8 cellular contexts compared by ENCODE assay signal in genomic region chr10:29392376-29393021, GRCh38.
DNase-seq lines count a peak whose midpoint lies in the region; ATAC-seq, FAIRE-seq and TF ChIP-seq lines count a peak whose summit lies in the region.

No MANE protein-coding gene starts in this region.

- intact Hi-C loops in right cardiac atrium (cut with DNase I): loop anchor here in 2 of 4 donors (10.0 kb wide), 1 partner anchor 52 kb away; no protein-coding TSS in a partner anchor
- intact Hi-C loops in activated T-helper 2 cell treated with anti-CD3 and anti-CD28 coated beads, Interferon-gamma antibody, Interleukin-2, Interleukin-4, amounts not matched to agents 10 μg/mL and 5 μg/mL and 100 μg/mL, durations not matched to agents 14 hours and 24 hours and 36 hours (cut with micrococcal nuclease): no loop called here

- H3K36me3 ChIP-seq in small intestine (ENCODE audit: control insufficient read depth in 2 of 2, insufficient read depth in 2 of 2, low read length in 2 of 2): no peaks in the 10 kb centered on the region

- FAIRE-seq in H54 (lab: Jason Lieb, UNC) (no peak), small intestine (lab: Jason Lieb, UNC) (no peak)

- no peaks in the 10 kb centered on the region for H3K9me3 Mint-ChIP-seq in activated T-cell treated with anti-CD3 and anti-CD28 coated beads, Interleukin-2, amount 50 U/mL, for 4 hours
- H3K9me3 Mint-ChIP-seq in activated T-helper 2 cell treated with anti-CD3 and anti-CD28 coated beads, Interferon-gamma antibody, Interleukin-2, Interleukin-4, amounts not matched to agents 10 μg/mL and 5 μg/mL and 100 μg/mL, durations not matched to agents 14 hours and 24 hours and 36 hours: no peaks in the 10 kb centered on the region

- WGBS in right cardiac atrium: 28% methylated on average over 4 of the region's 4 CpGs
- 33 to 46% (median 37%) methylated on average over 4 of the region's 4 CpGs for WGBS in small intestine, 3 donors

- H3K27ac ChIP-seq in right cardiac atrium (ENCODE audit: low read length) (no peak overlapping the region), small intestine (ENCODE audit: low read depth in 1 of 2, low read length in 1 of 2) (no peak overlapping the region)

- H3K4me3 Mint-ChIP-seq in activated T-cell treated with anti-CD3 and anti-CD28 coated beads, Interleukin-2, amount 50 U/mL, for 4 hours: no peak overlapping the region
- H3K4me3 Mint-ChIP-seq in activated T-helper 2 cell treated with anti-CD3 and anti-CD28 coated beads, Interferon-gamma antibody, Interleukin-2, Interleukin-4, amounts not matched to agents 10 μg/mL and 5 μg/mL and 100 μg/mL, durations not matched to agents 14 hours and 24 hours and 36 hours (ENCODE audit: low read depth): no peak overlapping the region

- H3K27me3 ChIP-seq in right cardiac atrium (ENCODE audit: control insufficient read depth, insufficient read depth) (no peaks in the 10 kb centered on the region), small intestine (ENCODE audit: control insufficient read depth in 2 of 2, insufficient read depth in 2 of 2, low read length in 2 of 2) (no peaks in the 10 kb centered on the region)

- no peak for TF ChIP-seq POLR2A in H54 (IDR thresholded peaks at IDR 0.05; ENCODE audit: low read depth, low read length)

- no peaks in the 10 kb centered on the region for H3K4me1 Mint-ChIP-seq in activated T-cell treated with anti-CD3 and anti-CD28 coated beads, Interleukin-2, amount 50 U/mL, for 4 hours (ENCODE audit: low read depth)
- peaks cover 2% of the 10 kb centered on the region for H3K4me1 Mint-ChIP-seq in activated T-helper 2 cell treated with anti-CD3 and anti-CD28 coated beads, Interferon-gamma antibody, Interleukin-2, Interleukin-4, amounts not matched to agents 10 μg/mL and 5 μg/mL and 100 μg/mL, durations not matched to agents 14 hours and 24 hours and 36 hours (ENCODE audit: low read depth)

- ATAC-seq in activated T-cell treated with anti-CD3 and anti-CD28 coated beads, Interleukin-2, amount 50 U/mL, for 4 hours: peak; percentile 52 to 63
- ATAC-seq in right cardiac atrium: peak; percentile 53 to 72

- no peak overlapping the region for H3K27ac Mint-ChIP-seq in activated T-helper 2 cell treated with anti-CD3 and anti-CD28 coated beads, Interferon-gamma antibody, Interleukin-2, Interleukin-4, amounts not matched to agents 10 μg/mL and 5 μg/mL and 100 μg/mL, durations not matched to agents 14 hours and 24 hours and 36 hours

- peak; percentile 2 for DNase-seq in NCI-H2171 treated with DMSO at 0.1 percent for 48 hours (lab: John Stamatoyannopoulos, UW)
- DNase-seq in NCI-H2171 (lab: John Stamatoyannopoulos, UW): no peak
- peak; percentile 23 for DNase-seq in H54 (ENCODE audit: insufficient read length, low spot score)
- DNase-seq in NCI-H2081 (lab: John Stamatoyannopoulos, UW): peak; percentile 39 to 42
- DNase-seq in activated T-cell treated with anti-CD3 and anti-CD28 coated beads, Interleukin-2, amount 50 U/mL, for 4 hours: peak; percentile 10
- DNase-seq in right cardiac atrium: peak in 1 of 3 donors; percentile 34
- DNase-seq in small intestine: peak; percentile 40
- no peak for DNase-seq in activated T-helper 2 cell treated with anti-CD3 and anti-CD28 coated beads, Interferon-gamma antibody, Interleukin-2, Interleukin-4, amounts not matched to agents 10 μg/mL and 5 μg/mL and 100 μg/mL, durations not matched to agents 14 hours and 24 hours and 36 hours (ENCODE audit: low spot score)

- H3K9me3 ChIP-seq in right cardiac atrium (ENCODE audit: control insufficient read depth, low read length) (no peaks in the 10 kb centered on the region), small intestine (ENCODE audit: control insufficient read depth, low read depth) (no peaks in the 10 kb centered on the region)

- H3K4me3 ChIP-seq in right cardiac atrium (ENCODE audit: low read length) (no peak overlapping the region), small intestine (ENCODE audit: low read depth in 1 of 2, low read length in 2 of 2) (no peak overlapping the region)

- no peaks in the 10 kb centered on the region for H3K36me3 Mint-ChIP-seq in activated T-cell treated with anti-CD3 and anti-CD28 coated beads, Interleukin-2, amount 50 U/mL, for 4 hours (ENCODE audit: insufficient read depth)
- H3K36me3 Mint-ChIP-seq in activated T-helper 2 cell treated with anti-CD3 and anti-CD28 coated beads, Interferon-gamma antibody, Interleukin-2, Interleukin-4, amounts not matched to agents 10 μg/mL and 5 μg/mL and 100 μg/mL, durations not matched to agents 14 hours and 24 hours and 36 hours (ENCODE audit: low read depth): no peaks in the 10 kb centered on the region

- H3K27me3 Mint-ChIP-seq in activated T-cell treated with anti-CD3 and anti-CD28 coated beads, Interleukin-2, amount 50 U/mL, for 4 hours (ENCODE audit: low read depth): peaks cover 11% of the 10 kb centered on the region
- H3K27me3 Mint-ChIP-seq in activated T-helper 2 cell treated with anti-CD3 and anti-CD28 coated beads, Interferon-gamma antibody, Interleukin-2, Interleukin-4, amounts not matched to agents 10 μg/mL and 5 μg/mL and 100 μg/mL, durations not matched to agents 14 hours and 24 hours and 36 hours (ENCODE audit: low read depth): peaks cover 24% of the 10 kb centered on the region

- H3K4me1 ChIP-seq in right cardiac atrium (ENCODE audit: control insufficient read depth, insufficient read depth, low read length): no peaks in the 10 kb centered on the region
- no peaks in the 10 kb centered on the region for H3K4me1 ChIP-seq in small intestine (ENCODE audit: control insufficient read depth in 2 of 2, insufficient read depth in 1 of 2, low read depth in 1 of 2, low read length in 1 of 2)

Comparison
In these comparisons a context has a peak if more than half of its experiments do, and no peak if none do; other contexts are left out.
1. DNase-seq: peak in NCI-H2171 treated with DMSO at 0.1 percent for 48 hours (single experiment), H54 (single experiment), NCI-H2081 (2 of 2), activated T-cell treated with anti-CD3 and anti-CD28 coated beads, Interleukin-2, amount 50 U/mL, for 4 hours (single experiment) and small intestine (single experiment); none in NCI-H2171 (single experiment) and activated T-helper 2 cell treated with anti-CD3 and anti-CD28 coated beads, Interferon-gamma antibody, Interleukin-2, Interleukin-4, amounts not matched to agents 10 μg/mL and 5 μg/mL and 100 μg/mL, durations not matched to agents 14 hours and 24 hours and 36 hours (single experiment).